In genomic region chr14:105532735-105533141, GRCh38 we compare ENCODE assay signal across 9 cellular contexts. TPM values are rescaled to one million over a fixed set of nuclear protein-coding genes. Genes with fewer than 3 reads are reported as not detected.
DNase-seq lines count a peak whose midpoint lies in the region; ATAC-seq and TF ChIP-seq lines count a peak whose summit lies in the region.
"Had no signal": no experiment of that assay in that cellular context is flagged by ENCODE, and none has a peak within 500 bp of the region (broad histone marks: within the 10 kb centered on the region; RNA-seq: fewer than 3 reads in every experiment).

No MANE protein-coding gene starts in this region.

- peak; percentile 51 for TF ChIP-seq CTCF in kidney epithelial cell (IDR thresholded peaks at IDR 0.05; ENCODE audit: insufficient read depth, low read length, poor library complexity, severe bottlenecking)

- ATAC-seq in SK-N-SH treated with all-trans-retinoic acid at 6 μM for 48 hours, result peak; percentile 55
- ATAC-seq in activated CD4-positive, CD25-positive, alpha-beta regulatory T cell treated with anti-CD3 and anti-CD28 coated beads, Interleukin-2, amount 50 U/mL, for 24 hours, result no peak
- ATAC-seq: PC-3 had no signal

- H3K4me3 ChIP-seq in H7 (ENCODE audit: insufficient read depth, low read depth, low read length), result no peak overlapping the region
- no peak overlapping the region for H3K4me3 ChIP-seq in kidney epithelial cell (ENCODE audit: low read depth, low read length)

- DNase-seq in D341Med (ENCODE audit: low spot score) (peak; percentile 74), H7 (peak; percentile 81), kidney epithelial cell (ENCODE audit: low read depth) (no peak), H4 (ENCODE audit: low spot score) (no peak), NCI-H128 (lab: John Stamatoyannopoulos, UW; ENCODE audit: unreplicated experiment) (no peak)
- DNase-seq in stimulated activated CD4-positive, alpha-beta T cell treated with anti-CD3 and anti-CD28 coated beads, Interleukin-2, amount 100 ng/mL, for 48 hours, result no peak
- DNase-seq: PC-3 had no signal

- H3K27me3 ChIP-seq in H7 (ENCODE audit: control insufficient read depth, insufficient read depth, low read length) (peaks cover 12% of the 10 kb centered on the region), kidney epithelial cell (ENCODE audit: control insufficient read depth, insufficient read depth, low read length) (peaks cover 53% of the 10 kb centered on the region)

- no peaks in the 10 kb centered on the region for H3K36me3 ChIP-seq in H7 (replicated peaks; ENCODE audit: control insufficient read depth, insufficient read depth, low read length)
- no peaks in the 10 kb centered on the region for H3K36me3 ChIP-seq in kidney epithelial cell (ENCODE audit: control insufficient read depth, insufficient read depth, low read length)

TF ChIP-seq in SK-N-SH treated with all-trans-retinoic acid at 6 μM for 48 hours, 23 proteins besides CTCF, POLR2A, EP300 and RAD21:
- TF ChIP-seq OSR1 (CRISPR knock-in tag; IDR thresholded peaks at IDR 0.05) (no peak), TOX (CRISPR knock-in tag; IDR thresholded peaks at IDR 0.05; ENCODE audit: borderline replicate concordance) (no peak)
TF ChIP-seq in SK-N-SH treated with all-trans-retinoic acid at 6 μM for 48 hours: peak in this region for 0.

RNA-seq across cellular contexts. Expression of gene TMEM121, which starts 6.4 kb away (rescaled TPM):
- total RNA-seq in H7 (2014; rRNA removed; shearing (Covaris generic)), result 0.67 and 0.80 TPM in 2 replicates
- 10.1 and 13.4 TPM in 2 replicates for total RNA-seq in kidney epithelial cell
- 1.6 and 2.5 TPM in 2 replicates for total RNA-seq in H4 (2014; rRNA removed; shearing (Covaris generic))

RNA-seq across cellular contexts. Expression of gene TEDC1, which starts 41.7 kb away (rescaled TPM):
- 24.5 and 28.5 TPM in 2 replicates for total RNA-seq in H7 (2014; rRNA removed; shearing (Covaris generic))
- total RNA-seq in kidney epithelial cell, result 7.1 and 7.5 TPM in 2 replicates
- 15.4 and 17.3 TPM in 2 replicates for total RNA-seq in H4 (2014; rRNA removed; shearing (Covaris generic))

RNA-seq across cellular contexts. Expression of gene CRIP1, which starts 46.1 kb away (rescaled TPM):
- 0.96 and 5.4 TPM in 2 replicates for total RNA-seq in H7 (2014; rRNA removed; shearing (Covaris generic))
- total RNA-seq in kidney epithelial cell, result 2.0 and 11.1 TPM in 2 replicates
- total RNA-seq in H4 (2014; rRNA removed; shearing (Covaris generic)), result not detected in 2 replicates

RNA-seq across cellular contexts. Expression of gene CRIP2, which starts 58.1 kb away (rescaled TPM):
- total RNA-seq in H7 (2014; rRNA removed; shearing (Covaris generic)), result 3.7 and 8.7 TPM in 2 replicates
- total RNA-seq in kidney epithelial cell, result 101 and 128 TPM in 2 replicates
- total RNA-seq in H4 (2014; rRNA removed; shearing (Covaris generic)), result 16.2 and 26.9 TPM in 2 replicates

Comparison
In these comparisons a context has a peak if more than half of its experiments do, and no peak if none do; other contexts are left out.
1. DNase-seq: peak in D341Med (single experiment) and H7 (single experiment); none in kidney epithelial cell (single experiment), H4 (single experiment), stimulated activated CD4-positive, alpha-beta T cell treated with anti-CD3 and anti-CD28 coated beads, Interleukin-2, amount 100 ng/mL, for 48 hours (0 of 2) and NCI-H128 (single experiment).